Comparison of ENCODE assay signal across 10 cellular contexts in genomic region chr22:27705391-27706080, GRCh38.
"Had no signal": no experiment of that assay in that cellular context is flagged by ENCODE, and none has a peak within 500 bp of the region (broad histone marks: within the 10 kb centered on the region; RNA-seq: fewer than 3 reads in every experiment).

No MANE protein-coding gene starts in this region.

- H3K4me2 ChIP-seq: smooth muscle cell had no signal

- H3K36me3 ChIP-seq: ascending aorta, vagina had no signal

- H3K9ac ChIP-seq: parathyroid adenoma had no signal

- H3K9me3 ChIP-seq: ascending aorta, vagina had no signal

- H3K79me2 ChIP-seq: parathyroid adenoma had no signal

- H3K27ac ChIP-seq: ascending aorta, parathyroid adenoma, vagina, VCaP had no signal

- H2AFZ ChIP-seq: parathyroid adenoma had no signal

- H3K4me1 ChIP-seq: ascending aorta, parathyroid adenoma, vagina had no signal

- DNase-seq: activated CD4-positive, alpha-beta T cell treated with anti-CD3 and anti-CD28 coated beads, Interleukin-2, amount 10 ng/mL, durations not matched to agents 24 days and 14 days; activated naive CD4-positive, alpha-beta T cell; effector CD4-positive, alpha-beta T cell; hippocampal formation had no signal

- H3K4me3 Mint-ChIP-seq: activated CD4-positive, alpha-beta T cell treated with anti-CD3 and anti-CD28 coated beads, Interleukin-2, amount 10 ng/mL, durations not matched to agents 24 days and 14 days; activated T-helper 1 cell treated with anti-CD3 and anti-CD28 coated beads, Interleukin-12 subunit alpha, Interleukin-12 subunit beta, Interleukin-2, Interleukin-4 antibody, amounts not matched to agents 30 ng/mL and 10 ng/mL and 1 ng/mL, durations not matched to agents 14 hours and 24 hours and 36 hours had no signal

- H3K27me3 ChIP-seq: ascending aorta, vagina had no signal

- H3K27ac Mint-ChIP-seq: activated CD4-positive, alpha-beta T cell treated with anti-CD3 and anti-CD28 coated beads, Interleukin-2, amount 10 ng/mL, durations not matched to agents 24 days and 14 days; activated T-helper 1 cell treated with anti-CD3 and anti-CD28 coated beads, Interleukin-12 subunit alpha, Interleukin-12 subunit beta, Interleukin-2, Interleukin-4 antibody, amounts not matched to agents 30 ng/mL and 10 ng/mL and 1 ng/mL, durations not matched to agents 14 hours and 24 hours and 36 hours had no signal

- H3K27me3 Mint-ChIP-seq: activated CD4-positive, alpha-beta T cell treated with anti-CD3 and anti-CD28 coated beads, Interleukin-2, amount 10 ng/mL, durations not matched to agents 24 days and 14 days had no signal

- H3K9me3 Mint-ChIP-seq: activated CD4-positive, alpha-beta T cell treated with anti-CD3 and anti-CD28 coated beads, Interleukin-2, amount 10 ng/mL, durations not matched to agents 24 days and 14 days; activated T-helper 1 cell treated with anti-CD3 and anti-CD28 coated beads, Interleukin-12 subunit alpha, Interleukin-12 subunit beta, Interleukin-2, Interleukin-4 antibody, amounts not matched to agents 30 ng/mL and 10 ng/mL and 1 ng/mL, durations not matched to agents 14 hours and 24 hours and 36 hours had no signal

- H3K4me1 Mint-ChIP-seq: activated CD4-positive, alpha-beta T cell treated with anti-CD3 and anti-CD28 coated beads, Interleukin-2, amount 10 ng/mL, durations not matched to agents 24 days and 14 days had no signal

- H3K4me3 ChIP-seq: ascending aorta, smooth muscle cell, vagina had no signal
